36 cellular contexts compared by ENCODE assay signal in the genomic region with DNA sequence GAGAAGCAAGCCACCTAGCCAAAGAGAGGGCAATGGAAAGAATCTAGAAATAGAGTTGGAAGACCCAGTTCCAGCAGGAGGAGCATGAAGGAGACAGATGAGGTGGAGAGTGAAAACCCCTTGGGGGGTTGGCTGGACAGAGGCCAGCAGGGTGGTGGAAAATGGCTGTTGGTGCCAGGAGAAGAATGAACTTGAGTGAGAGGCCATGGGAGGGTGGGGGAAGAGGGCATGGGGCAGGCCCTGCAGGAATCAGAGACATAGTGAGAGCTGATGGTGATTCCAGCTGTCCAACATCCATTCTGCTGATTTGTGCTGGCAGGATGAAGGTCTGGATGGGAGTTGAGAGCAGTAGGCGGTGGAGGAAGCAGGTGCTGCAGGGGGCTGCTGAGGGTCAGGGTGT.
"Had no signal": no experiment of that assay in that cellular context is flagged by ENCODE, and none has a peak within 500 bp of the region (broad histone marks: within the 10 kb centered on the region; RNA-seq: fewer than 3 reads in every experiment).

No MANE protein-coding gene starts in this region.

- H3K4me3 ChIP-seq: adrenal gland, body of pancreas, breast epithelium had no signal

- H3K4me1 Mint-ChIP-seq: activated B cell treated with CpG ODN at 0.5 μM for 24 hours; activated CD4-positive, alpha-beta T cell treated with anti-CD3 and anti-CD28 coated beads, Interleukin-2, amount 10 ng/mL, durations not matched to agents 24 days and 14 days; activated naive CD8-positive, alpha-beta T cell treated with anti-CD3 and anti-CD28 coated beads for 36 hours; activated T-helper 17 cell treated with anti-CD3 and anti-CD28 coated beads, Interleukin-2, amount 50 U/mL, for 72 hours; central memory CD8-positive, alpha-beta T cell had no signal

- H3K27ac Mint-ChIP-seq: activated B cell treated with CpG ODN at 0.5 μM for 24 hours; activated CD4-positive, alpha-beta memory T cell treated with anti-CD3 and anti-CD28 coated beads for 36 hours; activated CD4-positive, alpha-beta T cell treated with anti-CD3 and anti-CD28 coated beads, Interleukin-2, amount 10 ng/mL, durations not matched to agents 24 days and 14 days; activated CD8-positive, alpha-beta T cell treated with anti-CD3 and anti-CD28 coated beads for 36 hours; activated naive CD4-positive, alpha-beta T cell treated with anti-CD3 and anti-CD28 coated beads for 36 hours; activated naive CD4-positive, alpha-beta T cell treated with anti-CD3 and anti-CD28 coated beads, Interleukin-2, amount 50 U/mL, for 72 hours; activated naive CD8-positive, alpha-beta T cell treated with anti-CD3 and anti-CD28 coated beads for 36 hours; activated T-cell treated with anti-CD3 and anti-CD28 coated beads, Interleukin-2, amount 50 U/mL, for 72 hours; activated T-helper 1 cell treated with anti-CD3 and anti-CD28 coated beads, Interleukin-12 subunit alpha, Interleukin-12 subunit beta, Interleukin-2, Interleukin-4 antibody, amounts not matched to agents 30 ng/mL and 10 ng/mL and 1 ng/mL, durations not matched to agents 14 hours and 24 hours and 36 hours; activated T-helper 17 cell treated with anti-CD3 and anti-CD28 coated beads, Interleukin-2, amount 50 U/mL, for 72 hours; T-helper 1 cell treated with Interleukin-12 subunit alpha and Interleukin-12 subunit beta and Interleukin-4 antibody, amounts not matched to agents 30 μg/mL and 1 μg/mL, for 36 hours; T-helper 2 cell treated with Interferon-gamma antibody and Interleukin-4, amounts not matched to agents 5 μg/mL and 100 μg/mL, for 36 hours had no signal

- H3K36me3 ChIP-seq: adrenal gland, brain microvascular endothelial cell, breast epithelium had no signal

- H3K27me3 ChIP-seq: adrenal gland, body of pancreas, brain microvascular endothelial cell, breast epithelium had no signal

- H3K9me3 ChIP-seq: adrenal gland, body of pancreas, breast epithelium had no signal

- DNase-seq: activated B cell treated with CpG ODN at 0.5 μM for 24 hours; activated CD4-positive, alpha-beta memory T cell treated with anti-CD3 and anti-CD28 coated beads for 36 hours; activated CD4-positive, alpha-beta T cell treated with anti-CD3 and anti-CD28 coated beads for 4 hours; activated CD4-positive, alpha-beta T cell treated with anti-CD3 and anti-CD28 coated beads, Interleukin-2, amount 10 ng/mL, durations not matched to agents 24 days and 14 days; activated CD4-positive, alpha-beta T cell treated with anti-CD3 and anti-CD28 coated beads, Interleukin-2, amount 50 U/mL, for 1 hour; activated CD4-positive, alpha-beta T cell treated with anti-CD3 and anti-CD28 coated beads, Interleukin-2, amount 50 U/mL, for 4 hours; activated CD4-positive, CD25-positive, alpha-beta regulatory T cell treated with anti-CD3 and anti-CD28 coated beads, Interleukin-2, amount 50 U/mL, for 72 hours; activated CD8-positive, alpha-beta memory T cell treated with anti-CD3 and anti-CD28 coated beads, Interleukin-2, amount 50 U/mL, for 4 hours; activated CD8-positive, alpha-beta T cell treated with anti-CD3 and anti-CD28 coated beads for 36 hours; activated effector memory CD4-positive, alpha-beta T cell treated with anti-CD3 and anti-CD28 coated beads, Interleukin-2, amount 50 U/mL, for 16 hours; activated gamma-delta T cell treated with Interleukin-2 at 50 U/mL for 16 hours; activated naive CD4-positive, alpha-beta T cell; activated naive CD4-positive, alpha-beta T cell treated with anti-CD3 and anti-CD28 coated beads for 36 hours; activated naive CD4-positive, alpha-beta T cell treated with anti-CD3 and anti-CD28 coated beads, Interleukin-2, amount 50 U/mL, for 16 hours; activated naive CD8-positive, alpha-beta T cell treated with anti-CD3 and anti-CD28 coated beads for 36 hours; activated T-cell treated with anti-CD3 and anti-CD28 coated beads for 4 hours; activated T-cell treated with anti-CD3 and anti-CD28 coated beads, Interleukin-2, amount 50 U/mL, for 1 hour; activated T-cell treated with anti-CD3 and anti-CD28 coated beads, Interleukin-2, amount 50 U/mL, for 4 hours; activated T-cell treated with anti-CD3 and anti-CD28 coated beads, Interleukin-2, amount 50 U/mL, for 72 hours; adrenal gland; amniotic stem cell; aorta; body of pancreas; brain microvascular endothelial cell; caudate nucleus; T-helper 1 cell; T-helper 2 cell; T-helper 9 cell had no signal

- ATAC-seq: activated CD8-positive, alpha-beta T cell treated with anti-CD3 and anti-CD28 coated beads for 36 hours; activated naive CD4-positive, alpha-beta T cell treated with anti-CD3 and anti-CD28 coated beads, Interleukin-2, amount 50 U/mL, for 72 hours; activated T-cell treated with anti-CD3 and anti-CD28 coated beads, Interleukin-2, amount 50 U/mL, for 4 hours; activated T-cell treated with anti-CD3 and anti-CD28 coated beads, Interleukin-2, amount 50 U/mL, for 72 hours; activated T-helper 17 cell treated with anti-CD3 and anti-CD28 coated beads, Interleukin-2, amount 50 U/mL, for 72 hours; body of pancreas had no signal

- H3K9me3 Mint-ChIP-seq: activated B cell treated with CpG ODN at 0.5 μM for 24 hours; activated CD4-positive, alpha-beta memory T cell treated with anti-CD3 and anti-CD28 coated beads for 36 hours; activated CD4-positive, alpha-beta T cell treated with anti-CD3 and anti-CD28 coated beads, Interleukin-2, amount 10 ng/mL, durations not matched to agents 24 days and 14 days; activated CD8-positive, alpha-beta T cell treated with anti-CD3 and anti-CD28 coated beads for 36 hours; activated naive CD4-positive, alpha-beta T cell treated with anti-CD3 and anti-CD28 coated beads for 36 hours; activated naive CD4-positive, alpha-beta T cell treated with anti-CD3 and anti-CD28 coated beads, Interleukin-2, amount 50 U/mL, for 72 hours; activated naive CD8-positive, alpha-beta T cell treated with anti-CD3 and anti-CD28 coated beads for 36 hours; activated T-cell treated with anti-CD3 and anti-CD28 coated beads, Interleukin-2, amount 50 U/mL, for 4 hours; activated T-helper 1 cell treated with anti-CD3 and anti-CD28 coated beads, Interleukin-12 subunit alpha, Interleukin-12 subunit beta, Interleukin-2, Interleukin-4 antibody, amounts not matched to agents 30 ng/mL and 10 ng/mL and 1 ng/mL, durations not matched to agents 14 hours and 24 hours and 36 hours; activated T-helper 17 cell treated with anti-CD3 and anti-CD28 coated beads, Interleukin-2, amount 50 U/mL, for 72 hours; central memory CD8-positive, alpha-beta T cell; T-helper 1 cell treated with Interleukin-12 subunit alpha and Interleukin-12 subunit beta and Interleukin-4 antibody, amounts not matched to agents 30 μg/mL and 1 μg/mL, for 36 hours; T-helper 2 cell treated with Interferon-gamma antibody and Interleukin-4, amounts not matched to agents 5 μg/mL and 100 μg/mL, for 36 hours had no signal

- H3K4me3 Mint-ChIP-seq: activated B cell treated with CpG ODN at 0.5 μM for 24 hours; activated CD4-positive, alpha-beta memory T cell treated with anti-CD3 and anti-CD28 coated beads for 36 hours; activated CD4-positive, alpha-beta T cell treated with anti-CD3 and anti-CD28 coated beads, Interleukin-2, amount 10 ng/mL, durations not matched to agents 24 days and 14 days; activated CD8-positive, alpha-beta T cell treated with anti-CD3 and anti-CD28 coated beads for 36 hours; activated naive CD4-positive, alpha-beta T cell treated with anti-CD3 and anti-CD28 coated beads for 36 hours; activated naive CD8-positive, alpha-beta T cell treated with anti-CD3 and anti-CD28 coated beads for 36 hours; activated T-cell treated with anti-CD3 and anti-CD28 coated beads, Interleukin-2, amount 50 U/mL, for 4 hours; activated T-cell treated with anti-CD3 and anti-CD28 coated beads, Interleukin-2, amount 50 U/mL, for 72 hours; activated T-helper 1 cell treated with anti-CD3 and anti-CD28 coated beads, Interleukin-12 subunit alpha, Interleukin-12 subunit beta, Interleukin-2, Interleukin-4 antibody, amounts not matched to agents 30 ng/mL and 10 ng/mL and 1 ng/mL, durations not matched to agents 14 hours and 24 hours and 36 hours; activated T-helper 17 cell treated with anti-CD3 and anti-CD28 coated beads, Interleukin-2, amount 50 U/mL, for 72 hours; central memory CD8-positive, alpha-beta T cell; T-helper 1 cell treated with Interleukin-12 subunit alpha and Interleukin-12 subunit beta and Interleukin-4 antibody, amounts not matched to agents 30 μg/mL and 1 μg/mL, for 36 hours; T-helper 2 cell treated with Interferon-gamma antibody and Interleukin-4, amounts not matched to agents 5 μg/mL and 100 μg/mL, for 36 hours had no signal

- H3K27ac ChIP-seq: adrenal gland, body of pancreas, brain microvascular endothelial cell, breast epithelium, VCaP had no signal

- H3K4me1 ChIP-seq: adrenal gland, body of pancreas, breast epithelium had no signal
